Comparison of ENCODE assay signal across 21 cellular contexts in genomic region chr4:77488882-77489281, GRCh38.
DNase-seq lines count a peak whose midpoint lies in the region; ATAC-seq, FAIRE-seq and TF ChIP-seq lines count a peak whose summit lies in the region.
"Had no signal": no experiment of that assay in that cellular context is flagged by ENCODE, and none has a peak within 500 bp of the region (broad histone marks: within the 10 kb centered on the region; RNA-seq: fewer than 3 reads in every experiment).

No MANE protein-coding gene starts in this region.

- H3K27me3 ChIP-seq in liver (ENCODE audit: control insufficient read depth in 4 of 4, insufficient read depth in 4 of 4, low read length in 3 of 4), result no peaks in the 10 kb centered on the region
- no peaks in the 10 kb centered on the region for H3K27me3 ChIP-seq in HepG2 (ENCODE audit: control insufficient read depth in 1 of 2, insufficient read depth in 2 of 2, low read length in 2 of 2)
- H3K27me3 ChIP-seq: BE2C had no signal

- H3K9me3 ChIP-seq in liver (ENCODE audit: control insufficient read depth in 4 of 4, low read length in 3 of 4) (no peaks in the 10 kb centered on the region), HepG2 (ENCODE audit: low read length) (no peaks in the 10 kb centered on the region)
- H3K9me3 ChIP-seq: A549, BE2C had no signal

- POLR2A ChIA-PET in HepG2 (lab: Yijun Ruan, JAX), result no interaction called here

- ATAC-seq in HepG2, result no peak
- ATAC-seq in left ventricle myocardium superior, result peak; percentile 55
- ATAC-seq in HG02852 (IDR thresholded peaks at IDR 0.05; ENCODE audit: unreplicated experiment), result no peak
- ATAC-seq: A549, GM12878 had no signal

- H3K4me1 ChIP-seq in liver (ENCODE audit: control insufficient read depth in 4 of 4, insufficient read depth in 4 of 4, low read length in 3 of 4) (no peaks in the 10 kb centered on the region), HepG2 (ENCODE audit: insufficient read depth, low read length) (no peaks in the 10 kb centered on the region)
- H3K4me1 ChIP-seq: A549, BE2C had no signal

- no peak overlapping the region for H3K4me2 ChIP-seq in HepG2 (ENCODE audit: low read depth, low read length)
- H3K4me2 ChIP-seq: A549 had no signal

- H3K4me3 ChIP-seq in liver (ENCODE audit: low read depth in 1 of 3, low read length in 3 of 3), result no peak overlapping the region
- no peak overlapping the region for H3K4me3 ChIP-seq in HepG2 (replicated peaks in 1 of 3; ENCODE audit: insufficient read depth in 1 of 3, low read depth in 2 of 3, low read length in 3 of 3)
- H3K4me3 ChIP-seq: A549, GM12878 had no signal

- no peak for TF ChIP-seq CTCF in liver (IDR thresholded peaks at IDR 0.05; ENCODE audit: low read depth, low read length, missing input control)
- TF ChIP-seq CTCF in HepG2 (CRISPR knock-in tag; IDR thresholded peaks at IDR 0.05), result no peak

- DNase-seq in HepG2 (ENCODE audit: low spot score) (no peak), cerebellum (ENCODE audit: low spot score) (peak; percentile 42), left ventricle myocardium superior (no peak), retina (no peak), NCI-H2227 treated with DMSO at 0.1 percent for 48 hours (lab: John Stamatoyannopoulos, UW) (no peak), NCI-H1436 treated with DMSO at 0.1 percent for 48 hours (lab: John Stamatoyannopoulos, UW) (no peak)
- DNase-seq: BE2C, DMS79, H7, NCI-H1092, NCI-H1436, NCI-H1930, NCI-H226, NCI-H510A treated with DMSO at 0.1 percent for 48 hours, NCI-H748 treated with DMSO at 0.1 percent for 48 hours had no signal

- H3K9ac ChIP-seq in liver (ENCODE audit: low read depth in 1 of 2, low read length in 2 of 2) (no peak overlapping the region), HepG2 (ENCODE audit: insufficient read depth, low read depth, low read length) (no peak overlapping the region)

- CTCF ChIA-PET in HepG2 (lab: Yijun Ruan, JAX; ENCODE audit: low intra/inter-chr PET ratio, low total read pairs), result no interaction called here

- no peaks in the 10 kb centered on the region for H3K36me3 ChIP-seq in liver (ENCODE audit: control insufficient read depth in 4 of 4, insufficient read depth in 3 of 4, low read depth in 1 of 4, low read length in 3 of 4)
- no peaks in the 10 kb centered on the region for H3K36me3 ChIP-seq in HepG2 (replicated peaks in 1 of 2; ENCODE audit: control insufficient read depth in 1 of 2, insufficient read depth in 2 of 2, low read length in 2 of 2)
- H3K36me3 ChIP-seq: BE2C had no signal

- in situ Hi-C loops in HepG2 (cut with HindIII; ENCODE audit: extremely low pct_ligation_motif_present, low pct_unique_long_range_greater_than_20kb), result no loop called here

- no peaks in the 10 kb centered on the region for H4K20me1 ChIP-seq in HepG2 (ENCODE audit: insufficient read depth, low read length)

- WGBS in liver, result 92% methylated on average over 1 of the region's 1 CpG
- WGBS in HepG2 (ENCODE audit: low lambda C conversion rate), result 8% methylated on average over 1 of the region's 1 CpG

- no peak overlapping the region for H2AFZ ChIP-seq in HepG2 (ENCODE audit: low read length)

- H3K27ac ChIP-seq in liver (ENCODE audit: low read depth in 1 of 2, low read length in 2 of 2), result no peak overlapping the region
- no peak overlapping the region for H3K27ac ChIP-seq in HepG2 (ENCODE audit: extremely low read length, insufficient read depth, low read length)
- H3K27ac ChIP-seq: A549, RWPE1 had no signal

- no peak for TF ChIP-seq POLR2A in HepG2 (IDR thresholded peaks at IDR 0.05; ENCODE audit: insufficient read depth in 1 of 2, low read depth in 2 of 2, low read length in 2 of 2)

- FAIRE-seq in HepG2 (lab: Jason Lieb, UNC), result no peak
- FAIRE-seq: A549, D721Med, GM12878 had no signal

- intact Hi-C loops in HepG2 (cut with micrococcal nuclease; ENCODE audit: unreplicated experiment) (no loop called here), left ventricle myocardium superior (cut with micrococcal nuclease) (no loop called here)

- TF ChIP-seq RAD21 in liver (IDR thresholded peaks at IDR 0.05) (no peak), HepG2 (CRISPR knock-in tag; IDR thresholded peaks at IDR 0.05) (no peak)

- BruUV-seq in HepG2 (replicated peaks; lab: Mats Ljungman, UMichigan), result no TSS peak

- TF ChIP-seq EP300 in HepG2 (IDR thresholded peaks at IDR 0.05; ENCODE audit: low read depth in 2 of 2, low read length in 2 of 2) (no peak), HepG2 (CRISPR knock-in tag; IDR thresholded peaks at IDR 0.05; ENCODE audit: borderline replicate concordance) (no peak)

- no peaks in the 10 kb centered on the region for H3K79me2 ChIP-seq in HepG2 (ENCODE audit: insufficient read depth, low read length)

TF ChIP-seq in liver, 16 proteins besides CTCF, POLR2A, EP300 and RAD21:
- TF ChIP-seq MAX (IDR thresholded peaks at IDR 0.05), result peak; percentile 19
- no peak for TF ChIP-seq HNF4A (conservative IDR thresholded peaks at IDR 0.05)
- TF ChIP-seq, protein P1, sequence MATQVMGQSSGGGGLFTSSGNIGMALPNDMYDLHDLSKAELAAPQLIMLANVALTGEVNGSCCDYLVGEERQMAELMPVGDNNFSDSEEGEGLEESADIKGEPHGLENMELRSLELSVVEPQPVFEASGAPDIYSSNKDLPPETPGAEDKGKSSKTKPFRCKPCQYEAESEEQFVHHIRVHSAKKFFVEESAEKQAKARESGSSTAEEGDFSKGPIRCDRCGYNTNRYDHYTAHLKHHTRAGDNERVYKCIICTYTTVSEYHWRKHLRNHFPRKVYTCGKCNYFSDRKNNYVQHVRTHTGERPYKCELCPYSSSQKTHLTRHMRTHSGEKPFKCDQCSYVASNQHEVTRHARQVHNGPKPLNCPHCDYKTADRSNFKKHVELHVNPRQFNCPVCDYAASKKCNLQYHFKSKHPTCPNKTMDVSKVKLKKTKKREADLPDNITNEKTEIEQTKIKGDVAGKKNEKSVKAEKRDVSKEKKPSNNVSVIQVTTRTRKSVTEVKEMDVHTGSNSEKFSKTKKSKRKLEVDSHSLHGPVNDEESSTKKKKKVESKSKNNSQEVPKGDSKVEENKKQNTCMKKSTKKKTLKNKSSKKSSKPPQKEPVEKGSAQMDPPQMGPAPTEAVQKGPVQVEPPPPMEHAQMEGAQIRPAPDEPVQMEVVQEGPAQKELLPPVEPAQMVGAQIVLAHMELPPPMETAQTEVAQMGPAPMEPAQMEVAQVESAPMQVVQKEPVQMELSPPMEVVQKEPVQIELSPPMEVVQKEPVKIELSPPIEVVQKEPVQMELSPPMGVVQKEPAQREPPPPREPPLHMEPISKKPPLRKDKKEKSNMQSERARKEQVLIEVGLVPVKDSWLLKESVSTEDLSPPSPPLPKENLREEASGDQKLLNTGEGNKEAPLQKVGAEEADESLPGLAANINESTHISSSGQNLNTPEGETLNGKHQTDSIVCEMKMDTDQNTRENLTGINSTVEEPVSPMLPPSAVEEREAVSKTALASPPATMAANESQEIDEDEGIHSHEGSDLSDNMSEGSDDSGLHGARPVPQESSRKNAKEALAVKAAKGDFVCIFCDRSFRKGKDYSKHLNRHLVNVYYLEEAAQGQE (IDR thresholded peaks at IDR 0.05), result no peak
- no peak for TF ChIP-seq TAF1 (conservative IDR thresholded peaks at IDR 0.05)

TF ChIP-seq in HepG2, 621 proteins besides CTCF, POLR2A, EP300 and RAD21:
- TF ChIP-seq ZNF280B (CRISPR knock-in tag; IDR thresholded peaks at IDR 0.05; ENCODE audit: borderline replicate concordance), result no peak
- no peak for TF ChIP-seq MXD1 (CRISPR knock-in tag; IDR thresholded peaks at IDR 0.05)
- no peak for TF ChIP-seq TOE1 (CRISPR knock-in tag; IDR thresholded peaks at IDR 0.05)
- no peak for TF ChIP-seq RFX3 (CRISPR knock-in tag; IDR thresholded peaks at IDR 0.05)
- no peak for TF ChIP-seq ZNF550 (CRISPR knock-in tag; IDR thresholded peaks at IDR 0.05; ENCODE audit: borderline replicate concordance)
- TF ChIP-seq ZNF747 (CRISPR knock-in tag; IDR thresholded peaks at IDR 0.05; ENCODE audit: borderline replicate concordance), result no peak
- TF ChIP-seq EEA1 (CRISPR knock-in tag; IDR thresholded peaks at IDR 0.05; ENCODE audit: borderline replicate concordance), result no peak
- no peak for TF ChIP-seq IKZF1 (IDR thresholded peaks at IDR 0.05)
- no peak for TF ChIP-seq SATB2 (CRISPR knock-in tag; IDR thresholded peaks at IDR 0.05)
- no peak for TF ChIP-seq SP140L (CRISPR knock-in tag; IDR thresholded peaks at IDR 0.05; ENCODE audit: borderline replicate concordance)
- TF ChIP-seq TAF15 (IDR thresholded peaks at IDR 0.05; ENCODE audit: low read depth, low read length, poor library complexity, severe bottlenecking), result no peak
TF ChIP-seq in HepG2: peak in this region for 0.
